Comparison of ENCODE assay signal across 10 cellular contexts in genomic region chr15:79430901-79431635, GRCh38. TPM values are rescaled to one million over a fixed set of nuclear protein-coding genes. Genes with fewer than 3 reads are reported as not detected.
DNase-seq lines count a peak whose midpoint lies in the region; ATAC-seq, FAIRE-seq and TF ChIP-seq lines count a peak whose summit lies in the region.
"Had no signal": no experiment of that assay in that cellular context is flagged by ENCODE, and none has a peak within 500 bp of the region (broad histone marks: within the 10 kb centered on the region; RNA-seq: fewer than 3 reads in every experiment).

No MANE protein-coding gene starts in this region.

- peak overlapping the region; percentile 82 for H3K4me3 Mint-ChIP-seq in neural crest cell
- no peak overlapping the region for H3K4me3 Mint-ChIP-seq in activated T-helper 1 cell treated with anti-CD3 and anti-CD28 coated beads, Interleukin-12 subunit alpha, Interleukin-12 subunit beta, Interleukin-2, Interleukin-4 antibody, amounts not matched to agents 30 ng/mL and 10 ng/mL and 1 ng/mL, durations not matched to agents 14 hours and 24 hours and 36 hours

- no peaks in the 10 kb centered on the region for H3K4me1 ChIP-seq in IMR-90 (ENCODE audit: control insufficient read depth, insufficient read depth, low read length)
- H3K4me1 ChIP-seq in H1 (replicated peaks in 1 of 4; ENCODE audit: control insufficient read depth in 3 of 4, insufficient read depth in 4 of 4, low read length in 3 of 4) = peaks cover 0 to 11% (median 6%) of the 10 kb centered on the region in 4 experiments; a peak in 6 of 7 replicates

- TF ChIP-seq EP300 in H1 (IDR thresholded peaks at IDR 0.05; ENCODE audit: borderline replicate concordance in 1 of 2, low read depth in 2 of 2, low read length in 2 of 2) = no peak

- H3K27ac ChIP-seq in AG04450 (ENCODE audit: low read depth, low read length) = no peak overlapping the region
- no peak overlapping the region for H3K27ac ChIP-seq in IMR-90 (ENCODE audit: insufficient read depth, low read length)
- H3K27ac ChIP-seq in H1 (ENCODE audit: low read depth, low read length) = no peak overlapping the region

- H2AFZ ChIP-seq in IMR-90 (replicated peaks; ENCODE audit: low read length, poor library complexity) (peak overlapping the region; percentile 90), H1 (ENCODE audit: low read length) (no peak overlapping the region)

- H2AK5ac ChIP-seq in IMR-90 (ENCODE audit: low read depth, low read length) = no peak overlapping the region
- H2AK5ac ChIP-seq in H1 (ENCODE audit: low read depth, low read length) = no peak overlapping the region

- no peak for TF ChIP-seq CTCF in AG04450 (IDR thresholded peaks at IDR 0.05; ENCODE audit: low read depth, low read length)
- no peak for TF ChIP-seq CTCF in IMR-90 (conservative IDR thresholded peaks at IDR 0.05; ENCODE audit: low read depth, low read length)
- no peak for TF ChIP-seq CTCF in H1 (IDR thresholded peaks at IDR 0.05; ENCODE audit: control extremely low read depth in 1 of 3, insufficient read depth in 1 of 3, low read depth in 1 of 3, low read length in 3 of 3)
- no peak for TF ChIP-seq CTCF in neural crest cell (conservative IDR thresholded peaks at IDR 0.05)

- H3K56ac ChIP-seq in IMR-90 (ENCODE audit: extremely low read depth, insufficient read depth, low read length) = no peak overlapping the region
- H3K56ac ChIP-seq in H1 (replicated peaks; ENCODE audit: insufficient read length, low read depth, low read length) = no peak overlapping the region

- no peak overlapping the region; the same call in 1 of the 2 replicates for H3K4ac ChIP-seq in IMR-90 (ENCODE audit: low read depth, low read length)
- H3K4ac ChIP-seq in H1 (replicated peaks; ENCODE audit: insufficient read length, low read depth, low read length) = no peak overlapping the region

- DNase-seq in AG04450 (ENCODE audit: low read depth, low spot score) (no peak), IMR-90 (no peak), H1 (ENCODE audit: low read depth in 1 of 2, low spot score in 2 of 2) (peak in 1 of 2 experiments; percentile 53), neural crest cell (ENCODE audit: low read depth, low spot score) (no peak), Kasumi-1 (lab: John Stamatoyannopoulos, UW) (no peak), pons (ENCODE audit: low spot score) (no peak)
- DNase-seq in stimulated activated naive CD4-positive, alpha-beta T cell treated with Interleukin-2 at 50 U/mL for 16 hours (lab: John Stamatoyannopoulos, UW) = no peak
- DNase-seq in activated T-helper 1 cell treated with anti-CD3 and anti-CD28 coated beads, Interleukin-12 subunit alpha, Interleukin-12 subunit beta, Interleukin-2, Interleukin-4 antibody, amounts not matched to agents 30 ng/mL and 10 ng/mL and 1 ng/mL, durations not matched to agents 14 hours and 24 hours and 36 hours (ENCODE audit: low spot score) = no peak
- DNase-seq: DND-41, NCI-H748 treated with DMSO at 0.1 percent for 48 hours had no signal

- H3K9me3 Mint-ChIP-seq in neural crest cell = no peaks in the 10 kb centered on the region
- H3K9me3 Mint-ChIP-seq in activated T-helper 1 cell treated with anti-CD3 and anti-CD28 coated beads, Interleukin-12 subunit alpha, Interleukin-12 subunit beta, Interleukin-2, Interleukin-4 antibody, amounts not matched to agents 30 ng/mL and 10 ng/mL and 1 ng/mL, durations not matched to agents 14 hours and 24 hours and 36 hours = no peaks in the 10 kb centered on the region

- H4K5ac ChIP-seq in IMR-90 (ENCODE audit: low read depth, low read length) (no peak overlapping the region), H1 (ENCODE audit: insufficient read length, low read depth, low read length) (no peak overlapping the region)

- FAIRE-seq in H1 (lab: Jason Lieb, UNC) = no peak

- BruUV-seq in IMR-90 (replicated peaks; lab: Mats Ljungman, UMichigan) = no TSS peak

- H3K36me3 Mint-ChIP-seq in neural crest cell (ENCODE audit: low read depth) = no peaks in the 10 kb centered on the region
- H3K36me3 Mint-ChIP-seq in activated T-helper 1 cell treated with anti-CD3 and anti-CD28 coated beads, Interleukin-12 subunit alpha, Interleukin-12 subunit beta, Interleukin-2, Interleukin-4 antibody, amounts not matched to agents 30 ng/mL and 10 ng/mL and 1 ng/mL, durations not matched to agents 14 hours and 24 hours and 36 hours (ENCODE audit: low read depth) = no peaks in the 10 kb centered on the region

- H3K18ac ChIP-seq in IMR-90 (ENCODE audit: low read depth, low read length) = no peak overlapping the region
- no peak overlapping the region for H3K18ac ChIP-seq in H1 (ENCODE audit: extremely low read depth, low read length)

- H3K23me2 ChIP-seq in H1 (ENCODE audit: low read depth, low read length) = peaks cover 21% of the 10 kb centered on the region

- H4K8ac ChIP-seq in IMR-90 (ENCODE audit: low read depth in 2 of 2, low read length in 2 of 2) (peak overlapping the region in 1 of 2 experiments; percentile 5; a peak in 1 of 4 replicates), H1 (ENCODE audit: extremely low read depth, insufficient read depth, low read length) (peak overlapping the region; percentile 53; the same call in 1 of the 2 replicates)

- H3K36me3 ChIP-seq in IMR-90 (ENCODE audit: control insufficient read depth, insufficient read depth, low read length) (no peaks in the 10 kb centered on the region), H1 (ENCODE audit: control insufficient read depth in 2 of 4, insufficient read depth in 4 of 4, low read length in 3 of 4) (no peaks in the 10 kb centered on the region)

- no peak; the same call in 1 of the 2 replicates for ATAC-seq in IMR-90 (ENCODE audit: low read depth)

- H3K9ac ChIP-seq in IMR-90 (ENCODE audit: low read depth, low read length) (peak overlapping the region; percentile 13; the same call in 1 of the 2 replicates), H1 (replicated peaks in 1 of 4; ENCODE audit: extremely low read depth in 1 of 4, low read depth in 3 of 4, low read length in 3 of 4) (no peak overlapping the region)

- H2BK15ac ChIP-seq in IMR-90 (ENCODE audit: low read depth, low read length) = no peak overlapping the region
- 0 out of 2 replicates have a peak overlapping the region, but pooled peaks have one; percentile 29 for H2BK15ac ChIP-seq in H1 (ENCODE audit: low read length)

- dilution Hi-C loops in IMR-90 (cut with HindIII; ENCODE audit: low sequenced_read_pairs, unreplicated experiment) = no loop called here

- WGBS in IMR-90 (ENCODE audit: extremely low coverage in 2 of 2, insufficient read length in 1 of 2), 2 experiments = 0% methylated on average over 2 of the region's 14 CpGs; no CpG with 5 or more reads in 1 of the 2 experiments
- WGBS in H1 (ENCODE audit: extremely low coverage in 1 of 2, insufficient coverage in 1 of 2, insufficient read length in 1 of 2, insufficient replicate concordance in 2 of 2, low coverage in 1 of 2, low lambda C conversion rate in 2 of 2, missing lambda C conversion rate in 1 of 2), 2 experiments = 28% methylated on average over 10 of the region's 14 CpGs; no CpG with 5 or more reads in 1 of the 2 experiments

- no peaks in the 10 kb centered on the region; the same call in 1 of the 2 replicates for H3K9me3 ChIP-seq in AG04450 (ENCODE audit: control insufficient read depth, insufficient read depth, low read length)
- no peaks in the 10 kb centered on the region for H3K9me3 ChIP-seq in IMR-90 (ENCODE audit: control insufficient read depth, insufficient read depth, low read length)
- H3K9me3 ChIP-seq in H1 (ENCODE audit: insufficient read depth in 2 of 2, low read depth in 1 of 2, low read length in 1 of 2) = no peaks in the 10 kb centered on the region

- H3K4me2 ChIP-seq in IMR-90 (ENCODE audit: low read depth, low read length) = peak overlapping the region; percentile 84
- peak overlapping the region; percentile 92 to 98 for H3K4me2 ChIP-seq in H1 (ENCODE audit: insufficient read depth in 1 of 2, low read depth in 2 of 2, low read length in 2 of 2)

- CTCF ChIA-PET in AG04450 (lab: Charles Lee) = interaction anchor here (0.6 to 3.8 kb wide), 9 partner anchors 15 to 589 kb away, joined by 3 to 42 read pairs (median 3); no protein-coding TSS in a partner anchor
- CTCF ChIA-PET in IMR-90 (lab: Yijun Ruan, JAX) = interaction anchor here (0.7 to 1.7 kb wide), 7 partner anchors 12 to 632 kb away, joined by 3 to 7 read pairs (median 4); no protein-coding TSS in a partner anchor
- CTCF ChIA-PET in H1 (lab: Charles Lee; ENCODE audit: partially characterized antibody) = interaction anchor here (0.8 to 4.6 kb wide), 22 partner anchors 13 to 516 kb away, joined by 3 to 45 read pairs (median 4); no protein-coding TSS in a partner anchor

- H3K23ac ChIP-seq in IMR-90 (ENCODE audit: low read depth, low read length) (peak overlapping the region; percentile 11; the same call in 1 of the 2 replicates), H1 (ENCODE audit: insufficient read length) (no peak overlapping the region)

- H2BK120ac ChIP-seq in IMR-90 (ENCODE audit: low read depth, low read length) (no peak overlapping the region), H1 (replicated peaks; ENCODE audit: low read depth, low read length) (no peak overlapping the region)

- no peaks in the 10 kb centered on the region for H3K79me2 ChIP-seq in H1 (ENCODE audit: control insufficient read depth in 1 of 2, insufficient read depth in 2 of 2, low read length in 2 of 2)

- H2BK5ac ChIP-seq in IMR-90 (ENCODE audit: low read depth, low read length, poor library complexity, severe bottlenecking) (no peak overlapping the region), H1 (ENCODE audit: low read depth, low read length) (no peak overlapping the region)

- H3K27me3 ChIP-seq in AG04450 (ENCODE audit: control insufficient read depth, insufficient read depth, low read length) (peaks cover 36% of the 10 kb centered on the region), IMR-90 (ENCODE audit: control insufficient read depth, insufficient read depth, low read length) (peaks cover 42% of the 10 kb centered on the region), H1 (replicated peaks in 1 of 4; ENCODE audit: control insufficient read depth in 3 of 4, extremely low read depth in 1 of 4, insufficient read depth in 3 of 4, low read length in 3 of 4) (peaks cover 34 to 56% (median 48%) of the 10 kb centered on the region in 4 experiments)

- POLR2A ChIA-PET in AG04450 (lab: Yijun Ruan, JAX) (interaction anchor here (0.6 kb wide), 1 partner anchor 52 kb away, joined by 3 read pairs; no protein-coding TSS in a partner anchor), IMR-90 (lab: Charles Lee; ENCODE audit: unreplicated experiment) (no interaction called here), H1 (lab: Charles Lee; ENCODE audit: partially characterized antibody) (interaction anchor here (0.6 to 1.1 kb wide), 2 partner anchors 162 to 423 kb away, joined by 3 read pairs; no protein-coding TSS in a partner anchor)

- H2BK12ac ChIP-seq in H1 (ENCODE audit: low read depth, low read length) = no peak overlapping the region

- H3K9me1 ChIP-seq in IMR-90 (ENCODE audit: insufficient read depth, low read length) = 0 out of 2 replicates have a peak, but pooled peaks cover 4% of the 10 kb centered on the region

- H3K4me3 ChIP-seq in AG04450 (ENCODE audit: low read depth, low read length) = peak overlapping the region; percentile 62
- peak overlapping the region; percentile 65 for H3K4me3 ChIP-seq in IMR-90 (ENCODE audit: insufficient read depth, low read depth, low read length)
- peak overlapping the region; percentile 29 to 68 (median 46) for H3K4me3 ChIP-seq in H1 (ENCODE audit: extremely low read depth in 1 of 4, insufficient read depth in 2 of 4, low read depth in 3 of 4, low read length in 4 of 4)

- no peak for TF ChIP-seq RAD21 in IMR-90 (IDR thresholded peaks at IDR 0.05; ENCODE audit: low read length)
- no peak for TF ChIP-seq RAD21 in H1 (IDR thresholded peaks at IDR 0.05 in 1 of 2, conservative IDR thresholded peaks at IDR 0.05 in 1 of 2; ENCODE audit: low read depth in 2 of 2, low read length in 2 of 2)

- intact Hi-C loops in IMR-90 (cut with micrococcal nuclease) = loop anchor here (5.0 kb wide), 1 partner anchor 51 kb away; no protein-coding TSS in a partner anchor
- intact Hi-C loops in activated T-helper 1 cell treated with anti-CD3 and anti-CD28 coated beads, Interleukin-12 subunit alpha, Interleukin-12 subunit beta, Interleukin-2, Interleukin-4 antibody, amounts not matched to agents 30 ng/mL and 10 ng/mL and 1 ng/mL, durations not matched to agents 14 hours and 24 hours and 36 hours (cut with micrococcal nuclease) = no loop called here

- H3K27ac Mint-ChIP-seq in neural crest cell (ENCODE audit: unreplicated experiment) = no peak overlapping the region
- H3K27ac Mint-ChIP-seq in activated T-helper 1 cell treated with anti-CD3 and anti-CD28 coated beads, Interleukin-12 subunit alpha, Interleukin-12 subunit beta, Interleukin-2, Interleukin-4 antibody, amounts not matched to agents 30 ng/mL and 10 ng/mL and 1 ng/mL, durations not matched to agents 14 hours and 24 hours and 36 hours = no peak overlapping the region

- TF ChIP-seq POLR2A in IMR-90 (IDR thresholded peaks at IDR 0.05; ENCODE audit: low read depth, low read length) (no peak), H1 (IDR thresholded peaks at IDR 0.05; ENCODE audit: control extremely low read depth in 1 of 2, low read depth in 2 of 2, low read length in 2 of 2) (no peak)

- H2BK20ac ChIP-seq in IMR-90 (ENCODE audit: low read depth, low read length) (no peak overlapping the region), H1 (ENCODE audit: low read length) (no peak overlapping the region)

- in situ Hi-C loops in IMR-90 (cut with MboI; ENCODE audit: low sequenced_read_pairs) = no loop called here

- H3K14ac ChIP-seq in IMR-90 (replicated peaks; ENCODE audit: low read depth, low read length) (no peak overlapping the region), H1 (ENCODE audit: insufficient read length) (no peak overlapping the region)

- H4K20me1 ChIP-seq in IMR-90 (ENCODE audit: insufficient read depth, low read length) (no peaks in the 10 kb centered on the region), H1 (replicated peaks in 1 of 2; ENCODE audit: control insufficient read depth in 1 of 2, insufficient read depth in 2 of 2, low read length in 2 of 2) (peaks cover 0 to 5% of the 10 kb centered on the region in 2 experiments)

- H4K91ac ChIP-seq in IMR-90 (ENCODE audit: insufficient read depth, low read depth, low read length) = no peak overlapping the region
- H4K91ac ChIP-seq in H1 (replicated peaks; ENCODE audit: insufficient read length, low read length) = no peak overlapping the region

- H3K27me3 Mint-ChIP-seq in neural crest cell (ENCODE audit: low read depth) = peaks cover 92% of the 10 kb centered on the region
- peaks cover 70% of the 10 kb centered on the region for H3K27me3 Mint-ChIP-seq in activated T-helper 1 cell treated with anti-CD3 and anti-CD28 coated beads, Interleukin-12 subunit alpha, Interleukin-12 subunit beta, Interleukin-2, Interleukin-4 antibody, amounts not matched to agents 30 ng/mL and 10 ng/mL and 1 ng/mL, durations not matched to agents 14 hours and 24 hours and 36 hours (ENCODE audit: insufficient read depth)

- peaks cover 27% of the 10 kb centered on the region for H3K4me1 Mint-ChIP-seq in neural crest cell
- no peaks in the 10 kb centered on the region for H3K4me1 Mint-ChIP-seq in activated T-helper 1 cell treated with anti-CD3 and anti-CD28 coated beads, Interleukin-12 subunit alpha, Interleukin-12 subunit beta, Interleukin-2, Interleukin-4 antibody, amounts not matched to agents 30 ng/mL and 10 ng/mL and 1 ng/mL, durations not matched to agents 14 hours and 24 hours and 36 hours (ENCODE audit: low read depth)

- H3K79me1 ChIP-seq in IMR-90 (ENCODE audit: low read depth in 1 of 2, low read length in 2 of 2) (no peaks in the 10 kb centered on the region), H1 (ENCODE audit: low read depth, low read length) (no peaks in the 10 kb centered on the region)

- peak overlapping the region; percentile 58 for H2AK9ac ChIP-seq in IMR-90 (replicated peaks; ENCODE audit: low read depth, low read length, poor library complexity)

RNA-seq across cellular contexts. Expression of gene MINAR1, which starts 1.1 kb away (rescaled TPM):
- polyA plus RNA-seq in AG04450 (2011; rRNA removed) (0.76 and 1.0 TPM in 2 replicates), IMR-90 (2012; rRNA removed) (0.55 and 0.65 TPM in 2 replicates), H1 (2011; rRNA removed) (0.17 and 0.19 TPM in 2 replicates)
- polyA minus RNA-seq in AG04450 (2011; rRNA and poly(A)+ RNA removed) = 1.5 and 1.8 TPM in 2 replicates
- total RNA-seq in IMR-90 (2012; rRNA removed) (1.4 and 1.6 TPM in 2 replicates), neural crest cell (1.9 and 2.0 TPM in 2 replicates)
- polyA plus RNA-seq in IMR-90 (2012; cell fraction: cytosol; rRNA removed) = 0.13 and 0.14 TPM in 2 replicates
- 0.52 and 1.5 TPM in 2 replicates for polyA plus RNA-seq in IMR-90 (2012; cell fraction: nucleus; rRNA removed; ENCODE audit: low replicate concordance)
- 0.59 and 0.67 TPM in 2 replicates for total RNA-seq in H1 (2021; fragmentation: NEBNext Ultra II Directional; extraction: Animal tissue kit (Norgen Biotek cat#: 25700))
- 0.25 TPM for polyA plus RNA-seq in H1 (2011; cell fraction: cytosol; rRNA removed)
- polyA plus RNA-seq in H1 (2011; cell fraction: nucleus; rRNA removed) = 0.50 TPM
- 0.25 to 0.47 TPM (median 0.33 TPM) in 4 replicates for polyA plus RNA-seq in H1 (2012, experiment 1 of 2)
- polyA plus RNA-seq in H1 (2012, experiment 2 of 2) = 0.03 TPM
- 0.34 TPM for polyA plus RNA-seq in H1 (2013, experiment 1 of 2)
- polyA plus RNA-seq in H1 (2013, experiment 2 of 2) = 0.42 TPM
- polyA minus RNA-seq in H1 (2011; rRNA and poly(A)+ RNA removed) = 0.63 and 0.88 TPM in 2 replicates
- 0.44 TPM for polyA minus RNA-seq in H1 (2011; cell fraction: cytosol; rRNA and poly(A)+ RNA removed)
- polyA minus RNA-seq in H1 (2011; cell fraction: nucleus; rRNA and poly(A)+ RNA removed) = 1.2 TPM
- total RNA-seq in activated T-helper 1 cell treated with anti-CD3 and anti-CD28 coated beads, Interleukin-12 subunit alpha, Interleukin-12 subunit beta, Interleukin-2, Interleukin-4 antibody, amounts not matched to agents 30 ng/mL and 10 ng/mL and 1 ng/mL, durations not matched to agents 14 hours and 24 hours and 36 hours = 0.60 and 0.93 TPM in 2 replicates
